Comparison of ENCODE assay signal across 33 cellular contexts in genomic region chr13:100106005-100106404, GRCh38. TPM values are rescaled to one million over a fixed set of nuclear protein-coding genes. Genes with fewer than 3 reads are reported as not detected.
DNase-seq lines count a peak whose midpoint lies in the region; ATAC-seq, FAIRE-seq and TF ChIP-seq lines count a peak whose summit lies in the region.
"Had no signal": no experiment of that assay in that cellular context is flagged by ENCODE, and none has a peak within 500 bp of the region (broad histone marks: within the 10 kb centered on the region; RNA-seq: fewer than 3 reads in every experiment).

No MANE protein-coding gene starts in this region.

- no peaks in the 10 kb centered on the region for H3K9me3 ChIP-seq in kidney (ENCODE audit: control insufficient read depth in 1 of 2, low read length in 2 of 2)
- no peaks in the 10 kb centered on the region for H3K9me3 ChIP-seq in small intestine (ENCODE audit: control insufficient read depth, low read depth)
- H3K9me3 ChIP-seq: heart left ventricle, tibial nerve had no signal

- H3K27me3 ChIP-seq in small intestine (ENCODE audit: control insufficient read depth in 2 of 2, insufficient read depth in 2 of 2, low read length in 2 of 2): no peaks in the 10 kb centered on the region
- H3K27me3 ChIP-seq: heart left ventricle, tibial nerve had no signal

- H3K4me1 ChIP-seq in kidney (ENCODE audit: control insufficient read depth in 1 of 2, insufficient read depth in 1 of 2, low read depth in 1 of 2, low read length in 2 of 2) (peaks cover 0 to 29% of the 10 kb centered on the region in 2 donors), small intestine (ENCODE audit: control insufficient read depth in 2 of 2, insufficient read depth in 1 of 2, low read depth in 1 of 2, low read length in 1 of 2) (no peaks in the 10 kb centered on the region)

- intact Hi-C loops in kidney (cut with DNase I): no loop called here

- H3K9ac ChIP-seq in kidney (ENCODE audit: low read length in 2 of 2): no peak overlapping the region

- H3K4me3 ChIP-seq in astrocyte of the spinal cord (ENCODE audit: low read depth, low read length): no peak overlapping the region
- no peak overlapping the region for H3K4me3 ChIP-seq in kidney (ENCODE audit: low read length in 2 of 2)
- no peak overlapping the region for H3K4me3 ChIP-seq in small intestine (ENCODE audit: low read depth in 1 of 2, low read length in 2 of 2)
- H3K4me3 ChIP-seq: heart left ventricle, PC-9, skin epidermis, tibial nerve had no signal

- no peak for ATAC-seq in GM19035 (IDR thresholded peaks at IDR 0.05; ENCODE audit: unreplicated experiment)
- no peak for ATAC-seq in GM18861 (IDR thresholded peaks at IDR 0.05; ENCODE audit: unreplicated experiment)
- ATAC-seq in HG03442 (IDR thresholded peaks at IDR 0.05; ENCODE audit: unreplicated experiment): no peak
- ATAC-seq: activated naive CD8-positive, alpha-beta T cell treated with anti-CD3 and anti-CD28 coated beads, Interleukin-2, amount 50 U/mL, for 24 hours; activated T-cell treated with anti-CD3 and anti-CD28 coated beads, Interleukin-2, amount 50 U/mL, for 4 hours; heart left ventricle; natural killer cell; stimulated activated naive CD8-positive, alpha-beta T cell treated with anti-CD3 and anti-CD28 coated beads, Interleukin-15, amount 100 ng/mL, for 72 hours; WTC11 had no signal

- no peak for FAIRE-seq in kidney (lab: Jason Lieb, UNC)
- no peak for FAIRE-seq in small intestine (lab: Jason Lieb, UNC)

- H3K4me3 Mint-ChIP-seq in HFFc6: peak overlapping the region; percentile 5; the same call in 1 of the 2 replicates
- H3K4me3 Mint-ChIP-seq: activated CD4-positive, alpha-beta T cell treated with anti-CD3 and anti-CD28 coated beads, Interleukin-2, amount 10 ng/mL, durations not matched to agents 7 days and 5 days; activated naive CD8-positive, alpha-beta T cell treated with anti-CD3 and anti-CD28 coated beads, Interleukin-2, amount 50 U/mL, for 24 hours; activated T-cell treated with anti-CD3 and anti-CD28 coated beads, Interleukin-2, amount 50 U/mL, for 4 hours; brain; natural killer cell; stimulated activated naive CD8-positive, alpha-beta T cell treated with anti-CD3 and anti-CD28 coated beads, Interleukin-15, amount 100 ng/mL, for 72 hours; WTC11 had no signal

- peaks cover 13% of the 10 kb centered on the region for H3K36me3 Mint-ChIP-seq in HFFc6 (ENCODE audit: low read depth)
- H3K36me3 Mint-ChIP-seq: natural killer cell had no signal

- TF ChIP-seq CTCF in HFFc6 (IDR thresholded peaks at IDR 0.05): no peak
- TF ChIP-seq CTCF in astrocyte of the spinal cord (IDR thresholded peaks at IDR 0.05; ENCODE audit: low read depth, low read length): no peak
- TF ChIP-seq CTCF in kidney (IDR thresholded peaks at IDR 0.05; ENCODE audit: borderline replicate concordance, extremely low read depth, insufficient read depth): no peak

- no peaks in the 10 kb centered on the region for H3K9me3 Mint-ChIP-seq in HFFc6
- H3K9me3 Mint-ChIP-seq: activated CD4-positive, alpha-beta T cell treated with anti-CD3 and anti-CD28 coated beads, Interleukin-2, amount 10 ng/mL, durations not matched to agents 7 days and 5 days; activated naive CD8-positive, alpha-beta T cell treated with anti-CD3 and anti-CD28 coated beads, Interleukin-2, amount 50 U/mL, for 24 hours; activated T-cell treated with anti-CD3 and anti-CD28 coated beads, Interleukin-2, amount 50 U/mL, for 4 hours; natural killer cell; stimulated activated naive CD8-positive, alpha-beta T cell treated with anti-CD3 and anti-CD28 coated beads, Interleukin-15, amount 100 ng/mL, for 72 hours; WTC11 had no signal

- H3K4me1 Mint-ChIP-seq in HFFc6 (ENCODE audit: low read depth): peaks cover 43% of the 10 kb centered on the region
- H3K4me1 Mint-ChIP-seq: stimulated activated naive CD8-positive, alpha-beta T cell treated with anti-CD3 and anti-CD28 coated beads, Interleukin-15, amount 100 ng/mL, for 72 hours had no signal

- H3K27me3 Mint-ChIP-seq in HFFc6 (ENCODE audit: insufficient read depth): no peaks in the 10 kb centered on the region
- H3K27me3 Mint-ChIP-seq: activated CD4-positive, alpha-beta T cell treated with anti-CD3 and anti-CD28 coated beads, Interleukin-2, amount 10 ng/mL, durations not matched to agents 7 days and 5 days; activated naive CD8-positive, alpha-beta T cell treated with anti-CD3 and anti-CD28 coated beads, Interleukin-2, amount 50 U/mL, for 24 hours; stimulated activated naive CD8-positive, alpha-beta T cell treated with anti-CD3 and anti-CD28 coated beads, Interleukin-15, amount 100 ng/mL, for 72 hours had no signal

- H3K27ac ChIP-seq in kidney (ENCODE audit: low read depth in 2 of 2, low read length in 2 of 2) (peak overlapping the region; percentile 41 to 46), small intestine (ENCODE audit: low read depth in 1 of 2, low read length in 1 of 2) (no peak overlapping the region)
- H3K27ac ChIP-seq: heart left ventricle, HL-60, PC-9, tibial nerve had no signal

- H3K36me3 ChIP-seq in kidney (ENCODE audit: control insufficient read depth in 1 of 2, insufficient read depth in 2 of 2, low read length in 2 of 2) (peaks cover 0 to 8% of the 10 kb centered on the region in 2 donors), small intestine (ENCODE audit: control insufficient read depth in 2 of 2, insufficient read depth in 2 of 2, low read length in 2 of 2) (no peaks in the 10 kb centered on the region)

- DNase-seq in HFFc6 (peak; percentile 9), astrocyte of the spinal cord (ENCODE audit: low read depth, low spot score) (peak; percentile 63), kidney (no peak), small intestine (peak; percentile 4)
- DNase-seq: activated CD4-positive, alpha-beta T cell treated with anti-CD3 and anti-CD28 coated beads, Interleukin-2, amount 10 ng/mL, durations not matched to agents 7 days and 5 days; activated gamma-delta T cell treated with Interleukin-2 at 50 U/mL for 16 hours; activated naive CD8-positive, alpha-beta T cell treated with anti-CD3 and anti-CD28 coated beads, Interleukin-2, amount 50 U/mL, for 24 hours; activated T-cell treated with anti-CD3 and anti-CD28 coated beads, Interleukin-2, amount 50 U/mL, for 4 hours; C1 segment of cervical spinal cord; cerebellar nuclear complex; COR-L47; DMS79; heart left ventricle; midbrain; natural killer cell; NCI-H1048; NCI-H1694 treated with DMSO at 0.1 percent for 48 hours; NCI-H2171; NCI-H526; NK-92 treated with Interleukin-12 subunit alpha and Interleukin-12 subunit beta, amount 100 ng/mL, for 24 hours; occipital lobe; PC-9; Right ventricle myocardium superior; stimulated activated naive CD8-positive, alpha-beta T cell treated with anti-CD3 and anti-CD28 coated beads, Interleukin-15, amount 100 ng/mL, for 72 hours; T1000 had no signal

- 44 to 81% (median 63%) methylated on average over 2 of the region's 2 CpGs for WGBS in small intestine, 3 donors

- in situ Hi-C loops in astrocyte of the spinal cord (cut with HindIII; ENCODE audit: low sequenced_read_pairs): no loop called here

- peak overlapping the region; percentile 65; the same call in 1 of the 2 replicates for H3K27ac Mint-ChIP-seq in HFFc6
- H3K27ac Mint-ChIP-seq: activated CD4-positive, alpha-beta T cell treated with anti-CD3 and anti-CD28 coated beads, Interleukin-2, amount 10 ng/mL, durations not matched to agents 7 days and 5 days; activated naive CD8-positive, alpha-beta T cell treated with anti-CD3 and anti-CD28 coated beads, Interleukin-2, amount 50 U/mL, for 24 hours; natural killer cell; stimulated activated naive CD8-positive, alpha-beta T cell treated with anti-CD3 and anti-CD28 coated beads, Interleukin-15, amount 100 ng/mL, for 72 hours had no signal

RNA-seq across cellular contexts. Expression of gene PCCA, which starts 17.1 kb away (rescaled TPM):
- 10 to 100 TPM; 12.9 to 16.9 (median 14.7) TPM for total RNA-seq in HFFc6 (2021; fragmentation: NEBNext Ultra II Directional; extraction: Animal tissue kit (Norgen Biotek cat#: 25700))
- 86.2 TPM for total RNA-seq in kidney
- polyA plus RNA-seq in kidney (ENCODE audit: insufficient read depth, low read depth, low replicate concordance) (222 TPM), small intestine (10 to 100 TPM in 2 of 3 donors, 1 to 10 TPM in 1; 3.0 to 18.6 (median 11.0) TPM)

Comparison
In these comparisons a context has a peak if more than half of its experiments do, and no peak if none do; other contexts are left out.
1. H3K27ac ChIP-seq: peak in kidney (2 of 2); none in small intestine (0 of 2).